Comparison of ENCODE assay signal across 1 cellular context in the genomic region with DNA sequence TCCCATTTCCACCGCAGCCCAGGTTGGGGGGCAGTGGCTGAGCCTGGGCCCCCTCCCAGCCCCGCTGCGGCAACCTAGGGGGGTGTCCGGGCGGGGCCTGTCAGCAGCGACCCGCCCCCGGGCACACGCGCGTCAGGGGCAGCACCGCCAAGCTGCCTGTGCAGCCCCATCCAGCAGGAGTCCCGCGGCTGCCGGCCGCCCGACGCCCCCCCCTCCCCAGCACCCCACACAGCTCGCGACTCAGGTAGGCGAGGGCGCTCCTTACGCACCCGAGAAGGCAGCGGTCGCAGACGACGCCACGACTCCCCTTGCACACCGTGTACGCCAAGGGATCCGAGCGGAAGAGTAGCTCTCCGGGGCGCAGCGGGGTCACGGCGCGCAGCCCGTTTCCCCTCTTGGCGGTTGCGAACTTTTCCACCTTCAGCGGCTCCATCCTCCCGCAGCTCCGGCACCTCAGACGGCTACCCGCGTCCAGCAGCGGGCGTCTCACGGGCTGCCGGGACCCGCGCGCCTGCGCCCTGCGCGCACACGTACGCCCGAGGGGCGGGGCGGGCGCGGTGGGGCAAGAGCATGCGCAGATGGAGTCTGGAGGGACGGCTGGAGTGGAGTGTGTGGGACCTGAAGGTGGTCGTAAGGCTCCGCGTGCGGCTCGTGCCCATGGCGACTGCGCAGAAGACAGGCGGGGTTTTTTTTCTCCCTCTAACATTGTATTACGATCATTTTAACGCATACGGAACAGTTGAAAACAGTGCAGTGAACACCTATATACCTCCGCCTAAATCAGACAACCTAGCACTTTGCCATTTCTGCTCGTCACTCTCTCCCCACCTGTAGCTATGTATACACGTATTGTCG.
A peak's percentile ranks its signal among the peaks of the same experiment; 100 is the strongest.
TF ChIP-seq lines count a peak whose summit lies in the region.

SMYD3 (minus strand) TSS at position 495 of the 855 bp plus-strand sequence.

TF ChIP-seq in HepG2, 621 proteins besides CTCF, POLR2A, EP300 and RAD21 (continued from another document and continues in another):
- TF ChIP-seq, protein P1, sequence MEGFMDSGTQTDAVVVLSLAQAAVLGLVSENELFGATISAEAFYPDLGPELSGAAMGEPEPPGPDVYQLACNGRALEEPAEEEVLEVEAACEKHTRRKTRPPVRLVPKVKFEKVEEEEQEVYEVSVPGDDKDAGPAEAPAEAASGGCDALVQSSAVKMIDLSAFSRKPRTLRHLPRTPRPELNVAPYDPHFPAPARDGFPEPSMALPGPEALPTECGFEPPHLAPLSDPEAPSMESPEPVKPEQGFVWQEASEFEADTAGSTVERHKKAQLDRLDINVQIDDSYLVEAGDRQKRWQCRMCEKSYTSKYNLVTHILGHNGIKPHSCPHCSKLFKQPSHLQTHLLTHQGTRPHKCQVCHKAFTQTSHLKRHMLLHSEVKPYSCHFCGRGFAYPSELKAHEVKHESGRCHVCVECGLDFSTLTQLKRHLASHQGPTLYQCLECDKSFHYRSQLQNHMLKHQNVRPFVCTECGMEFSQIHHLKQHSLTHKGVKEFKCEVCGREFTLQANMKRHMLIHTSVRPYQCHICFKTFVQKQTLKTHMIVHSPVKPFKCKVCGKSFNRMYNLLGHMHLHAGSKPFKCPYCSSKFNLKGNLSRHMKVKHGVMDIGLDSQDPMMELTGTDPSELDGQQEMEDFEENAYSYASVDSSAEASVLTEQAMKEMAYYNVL (CRISPR knock-in tag; IDR thresholded peaks at IDR 0.05; ENCODE audit: borderline replicate concordance): no peak
- TF ChIP-seq, protein P2, sequence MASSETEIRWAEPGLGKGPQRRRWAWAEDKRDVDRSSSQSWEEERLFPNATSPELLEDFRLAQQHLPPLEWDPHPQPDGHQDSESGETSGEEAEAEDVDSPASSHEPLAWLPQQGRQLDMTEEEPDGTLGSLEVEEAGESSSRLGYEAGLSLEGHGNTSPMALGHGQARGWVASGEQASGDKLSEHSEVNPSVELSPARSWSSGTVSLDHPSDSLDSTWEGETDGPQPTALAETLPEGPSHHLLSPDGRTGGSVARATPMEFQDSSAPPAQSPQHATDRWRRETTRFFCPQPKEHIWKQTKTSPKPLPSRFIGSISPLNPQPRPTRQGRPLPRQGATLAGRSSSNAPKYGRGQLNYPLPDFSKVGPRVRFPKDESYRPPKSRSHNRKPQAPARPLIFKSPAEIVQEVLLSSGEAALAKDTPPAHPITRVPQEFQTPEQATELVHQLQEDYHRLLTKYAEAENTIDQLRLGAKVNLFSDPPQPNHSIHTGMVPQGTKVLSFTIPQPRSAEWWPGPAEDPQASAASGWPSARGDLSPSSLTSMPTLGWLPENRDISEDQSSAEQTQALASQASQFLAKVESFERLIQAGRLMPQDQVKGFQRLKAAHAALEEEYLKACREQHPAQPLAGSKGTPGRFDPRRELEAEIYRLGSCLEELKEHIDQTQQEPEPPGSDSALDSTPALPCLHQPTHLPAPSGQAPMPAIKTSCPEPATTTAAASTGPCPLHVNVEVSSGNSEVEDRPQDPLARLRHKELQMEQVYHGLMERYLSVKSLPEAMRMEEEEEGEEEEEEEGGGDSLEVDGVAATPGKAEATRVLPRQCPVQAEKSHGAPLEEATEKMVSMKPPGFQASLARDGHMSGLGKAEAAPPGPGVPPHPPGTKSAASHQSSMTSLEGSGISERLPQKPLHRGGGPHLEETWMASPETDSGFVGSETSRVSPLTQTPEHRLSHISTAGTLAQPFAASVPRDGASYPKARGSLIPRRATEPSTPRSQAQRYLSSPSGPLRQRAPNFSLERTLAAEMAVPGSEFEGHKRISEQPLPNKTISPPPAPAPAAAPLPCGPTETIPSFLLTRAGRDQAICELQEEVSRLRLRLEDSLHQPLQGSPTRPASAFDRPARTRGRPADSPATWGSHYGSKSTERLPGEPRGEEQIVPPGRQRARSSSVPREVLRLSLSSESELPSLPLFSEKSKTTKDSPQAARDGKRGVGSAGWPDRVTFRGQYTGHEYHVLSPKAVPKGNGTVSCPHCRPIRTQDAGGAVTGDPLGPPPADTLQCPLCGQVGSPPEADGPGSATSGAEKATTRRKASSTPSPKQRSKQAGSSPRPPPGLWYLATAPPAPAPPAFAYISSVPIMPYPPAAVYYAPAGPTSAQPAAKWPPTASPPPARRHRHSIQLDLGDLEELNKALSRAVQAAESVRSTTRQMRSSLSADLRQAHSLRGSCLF (CRISPR knock-in tag; IDR thresholded peaks at IDR 0.05; ENCODE audit: borderline replicate concordance): no peak
- TF ChIP-seq ZNF549 (CRISPR knock-in tag; IDR thresholded peaks at IDR 0.05) (no peak), NFE2 (CRISPR knock-in tag; IDR thresholded peaks at IDR 0.05) (no peak), ZNF33B (CRISPR knock-in tag; IDR thresholded peaks at IDR 0.05) (no peak), PPARG (CRISPR knock-in tag; conservative IDR thresholded peaks at IDR 0.05) (no peak), ZNF597 (CRISPR knock-in tag; IDR thresholded peaks at IDR 0.05) (no peak), DMTF1 (CRISPR knock-in tag; IDR thresholded peaks at IDR 0.05) (no peak), ZNF75D (CRISPR knock-in tag; IDR thresholded peaks at IDR 0.05; ENCODE audit: borderline replicate concordance) (no peak), CEBPG (CRISPR knock-in tag; IDR thresholded peaks at IDR 0.05) (no peak), ZNF556 (CRISPR knock-in tag; IDR thresholded peaks at IDR 0.05; ENCODE audit: borderline replicate concordance) (peak; percentile 63; the same call in 1 of the 2 replicates), CREM (IDR thresholded peaks at IDR 0.05) (no peak), CREM (CRISPR knock-in tag; IDR thresholded peaks at IDR 0.05) (no peak), POLR2AphosphoS5 (IDR thresholded peaks at IDR 0.05; ENCODE audit: low read depth, low read length) (peak; percentile 79; the same call in 1 of the 2 replicates), MYNN (CRISPR knock-in tag; IDR thresholded peaks at IDR 0.05; ENCODE audit: low read depth) (no peak), JARID2 (CRISPR knock-in tag; IDR thresholded peaks at IDR 0.05; ENCODE audit: insufficient replicate concordance) (no peak), NR2F1 (CRISPR knock-in tag; IDR thresholded peaks at IDR 0.05) (no peak), LCORL (IDR thresholded peaks at IDR 0.05) (no peak), LCORL (CRISPR knock-in tag; IDR thresholded peaks at IDR 0.05) (peak; percentile 53; the same call in 1 of the 2 replicates), U2AF2 (IDR thresholded peaks at IDR 0.05; ENCODE audit: low read depth, low read length) (no peak), ZNF652 (CRISPR knock-in tag; IDR thresholded peaks at IDR 0.05; ENCODE audit: borderline replicate concordance, low read depth) (no peak), ZNF3 (CRISPR knock-in tag; IDR thresholded peaks at IDR 0.05) (no peak), ARID4A (CRISPR knock-in tag; IDR thresholded peaks at IDR 0.05; ENCODE audit: borderline replicate concordance) (peak; percentile 86), MEIS2 (CRISPR knock-in tag; IDR thresholded peaks at IDR 0.05) (0 out of 2 replicates have a peak, but pooled peaks have one; percentile 33), ZNF367 (CRISPR knock-in tag; IDR thresholded peaks at IDR 0.05; ENCODE audit: borderline replicate concordance) (0 out of 2 replicates have a peak, but pooled peaks have one; percentile 44), BRCA1 (CRISPR knock-in tag; IDR thresholded peaks at IDR 0.05) (no peak), ELF3 (CRISPR knock-in tag; IDR thresholded peaks at IDR 0.05) (no peak), ZIK1 (CRISPR knock-in tag; IDR thresholded peaks at IDR 0.05; ENCODE audit: borderline replicate concordance, low read depth) (no peak), ZNF101 (CRISPR knock-in tag; IDR thresholded peaks at IDR 0.05; ENCODE audit: borderline replicate concordance, low read depth) (no peak), ZNF337 (CRISPR knock-in tag; IDR thresholded peaks at IDR 0.05; ENCODE audit: borderline replicate concordance, low read depth) (no peak), FOXM1 (CRISPR knock-in tag; IDR thresholded peaks at IDR 0.05) (no peak), SRSF4 (IDR thresholded peaks at IDR 0.05; ENCODE audit: low read depth, low read length, poor library complexity, severe bottlenecking) (no peak)
- TF ChIP-seq, protein P3, sequence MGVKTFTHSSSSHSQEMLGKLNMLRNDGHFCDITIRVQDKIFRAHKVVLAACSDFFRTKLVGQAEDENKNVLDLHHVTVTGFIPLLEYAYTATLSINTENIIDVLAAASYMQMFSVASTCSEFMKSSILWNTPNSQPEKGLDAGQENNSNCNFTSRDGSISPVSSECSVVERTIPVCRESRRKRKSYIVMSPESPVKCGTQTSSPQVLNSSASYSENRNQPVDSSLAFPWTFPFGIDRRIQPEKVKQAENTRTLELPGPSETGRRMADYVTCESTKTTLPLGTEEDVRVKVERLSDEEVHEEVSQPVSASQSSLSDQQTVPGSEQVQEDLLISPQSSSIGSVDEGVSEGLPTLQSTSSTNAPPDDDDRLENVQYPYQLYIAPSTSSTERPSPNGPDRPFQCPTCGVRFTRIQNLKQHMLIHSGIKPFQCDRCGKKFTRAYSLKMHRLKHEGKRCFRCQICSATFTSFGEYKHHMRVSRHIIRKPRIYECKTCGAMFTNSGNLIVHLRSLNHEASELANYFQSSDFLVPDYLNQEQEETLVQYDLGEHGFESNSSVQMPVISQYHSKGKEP (CRISPR knock-in tag; IDR thresholded peaks at IDR 0.05): no peak
- TF ChIP-seq, protein P4, sequence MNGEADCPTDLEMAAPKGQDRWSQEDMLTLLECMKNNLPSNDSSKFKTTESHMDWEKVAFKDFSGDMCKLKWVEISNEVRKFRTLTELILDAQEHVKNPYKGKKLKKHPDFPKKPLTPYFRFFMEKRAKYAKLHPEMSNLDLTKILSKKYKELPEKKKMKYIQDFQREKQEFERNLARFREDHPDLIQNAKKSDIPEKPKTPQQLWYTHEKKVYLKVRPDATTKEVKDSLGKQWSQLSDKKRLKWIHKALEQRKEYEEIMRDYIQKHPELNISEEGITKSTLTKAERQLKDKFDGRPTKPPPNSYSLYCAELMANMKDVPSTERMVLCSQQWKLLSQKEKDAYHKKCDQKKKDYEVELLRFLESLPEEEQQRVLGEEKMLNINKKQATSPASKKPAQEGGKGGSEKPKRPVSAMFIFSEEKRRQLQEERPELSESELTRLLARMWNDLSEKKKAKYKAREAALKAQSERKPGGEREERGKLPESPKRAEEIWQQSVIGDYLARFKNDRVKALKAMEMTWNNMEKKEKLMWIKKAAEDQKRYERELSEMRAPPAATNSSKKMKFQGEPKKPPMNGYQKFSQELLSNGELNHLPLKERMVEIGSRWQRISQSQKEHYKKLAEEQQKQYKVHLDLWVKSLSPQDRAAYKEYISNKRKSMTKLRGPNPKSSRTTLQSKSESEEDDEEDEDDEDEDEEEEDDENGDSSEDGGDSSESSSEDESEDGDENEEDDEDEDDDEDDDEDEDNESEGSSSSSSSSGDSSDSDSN (CRISPR knock-in tag; IDR thresholded peaks at IDR 0.05): peak; percentile 59; the same call in 1 of the 2 replicates
- TF ChIP-seq, protein P5, sequence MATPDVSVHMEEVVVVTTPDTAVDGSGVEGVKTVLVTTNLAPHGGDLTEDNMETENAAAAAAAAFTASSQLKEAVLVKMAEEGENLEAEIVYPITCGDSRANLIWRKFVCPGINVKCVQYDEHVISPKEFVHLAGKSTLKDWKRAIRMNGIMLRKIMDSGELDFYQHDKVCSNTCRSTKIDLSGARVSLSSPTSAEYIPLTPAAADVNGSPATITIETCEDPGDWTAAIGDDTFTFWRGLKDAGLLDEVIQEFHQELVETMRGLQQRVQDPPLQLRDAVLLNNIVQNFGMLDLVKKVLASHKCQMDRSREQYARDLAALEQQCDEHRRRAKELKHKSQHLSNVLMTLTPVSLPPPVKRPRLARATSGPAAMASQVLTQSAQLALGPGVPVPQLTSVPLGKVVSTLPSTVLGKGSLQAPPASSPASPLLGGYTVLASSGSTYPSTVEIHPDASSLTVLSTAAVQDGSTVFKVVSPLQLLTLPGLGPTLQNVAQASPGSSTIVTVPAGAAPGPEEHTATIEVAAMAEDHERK (CRISPR knock-in tag; IDR thresholded peaks at IDR 0.05; ENCODE audit: low read depth): no peak
